In genomic region chr5:150410524-150411244, GRCh38 we compare ENCODE assay signal across 8 cellular contexts. TPM values are rescaled to one million over a fixed set of nuclear protein-coding genes. Genes with fewer than 3 reads are reported as not detected.
DNase-seq lines count a peak whose midpoint lies in the region; ATAC-seq and TF ChIP-seq lines count a peak whose summit lies in the region.

No MANE protein-coding gene starts in this region.

- ATAC-seq in activated naive CD8-positive, alpha-beta T cell treated with anti-CD3 and anti-CD28 coated beads, Interleukin-2, amount 10 ng/mL, durations not matched to agents 7 days and 5 days (ENCODE audit: low read depth), result peak; percentile 13
- ATAC-seq in Right ventricle myocardium superior (ENCODE audit: poor library complexity) (peak; percentile 88), GM21529 (IDR thresholded peaks at IDR 0.05; ENCODE audit: unreplicated experiment) (no peak)

- no peak overlapping the region for H3K4me2 ChIP-seq in trophoblast cell (ENCODE audit: low read length)

- H2BK5ac ChIP-seq in trophoblast cell (ENCODE audit: low read depth, low read length, poor library complexity), result no peak overlapping the region

- no peak for TF ChIP-seq RAD21 in Ishikawa (IDR thresholded peaks at IDR 0.05; ENCODE audit: low read depth)

- no peak overlapping the region for H3K9ac ChIP-seq in trophoblast cell (ENCODE audit: low read length)

- no CpG with 5 or more reads among the region's 4 CpGs for WGBS in trophoblast cell (ENCODE audit: extremely low coverage, insufficient coverage, insufficient read length)

- H4K91ac ChIP-seq in trophoblast cell (ENCODE audit: low read depth, low read length), result no peak overlapping the region

- no peak overlapping the region for H4K8ac ChIP-seq in trophoblast cell (ENCODE audit: low read depth, low read length)

- no peak overlapping the region for H2BK120ac ChIP-seq in trophoblast cell (ENCODE audit: insufficient read depth, low read length, poor library complexity)

- no peak overlapping the region for H3K23ac ChIP-seq in trophoblast cell (ENCODE audit: low read length)

- intact Hi-C loops in Right ventricle myocardium superior (cut with DNase I), result no loop called here

- no peak overlapping the region for H2BK12ac ChIP-seq in trophoblast cell (ENCODE audit: low read length)

- H2AK5ac ChIP-seq in trophoblast cell (ENCODE audit: low read length), result no peak overlapping the region

- H3K9me3 ChIP-seq in trophoblast cell (ENCODE audit: insufficient read depth, low read depth, low read length), result no peaks in the 10 kb centered on the region

- H2AFZ ChIP-seq in trophoblast cell (ENCODE audit: insufficient read depth, low read length, poor library complexity), result no peak overlapping the region

- H3K27ac Mint-ChIP-seq in activated naive CD8-positive, alpha-beta T cell treated with anti-CD3 and anti-CD28 coated beads, Interleukin-2, amount 10 ng/mL, durations not matched to agents 7 days and 5 days, result peak overlapping the region; percentile 100

- peak overlapping the region; percentile 98 for H3K4me3 Mint-ChIP-seq in activated naive CD8-positive, alpha-beta T cell treated with anti-CD3 and anti-CD28 coated beads, Interleukin-2, amount 10 ng/mL, durations not matched to agents 7 days and 5 days

- no peaks in the 10 kb centered on the region for H3K27me3 Mint-ChIP-seq in activated naive CD8-positive, alpha-beta T cell treated with anti-CD3 and anti-CD28 coated beads, Interleukin-2, amount 10 ng/mL, durations not matched to agents 7 days and 5 days

- POLR2A ChIA-PET in activated naive CD8-positive, alpha-beta T cell treated with anti-CD3 and anti-CD28 coated beads, Interleukin-2, amount 10 ng/mL, durations not matched to agents 7 days and 5 days (lab: Charles Lee), result interaction anchor here (0.7 to 3.3 kb wide), 6 partner anchors 10 to 1176 kb away, joined by 3 to 32 read pairs (median 4); partner anchors contain the start of gene RPS14

- H3K4me3 ChIP-seq in trophoblast cell (ENCODE audit: low read depth, low read length), result no peak overlapping the region

- peaks cover 29% of the 10 kb centered on the region for H3K4me1 Mint-ChIP-seq in activated naive CD8-positive, alpha-beta T cell treated with anti-CD3 and anti-CD28 coated beads, Interleukin-2, amount 10 ng/mL, durations not matched to agents 7 days and 5 days

- no peaks in the 10 kb centered on the region for H3K36me3 ChIP-seq in trophoblast cell (ENCODE audit: control insufficient read depth in 1 of 2, insufficient read depth in 2 of 2, low read length in 2 of 2)

- no peaks in the 10 kb centered on the region for H3K9me3 Mint-ChIP-seq in activated naive CD8-positive, alpha-beta T cell treated with anti-CD3 and anti-CD28 coated beads, Interleukin-2, amount 10 ng/mL, durations not matched to agents 7 days and 5 days

- no peak overlapping the region for H3K27ac ChIP-seq in trophoblast cell (ENCODE audit: low read depth, low read length)

- H4K12ac ChIP-seq in trophoblast cell (ENCODE audit: low read depth, low read length), result no peak overlapping the region

- peaks cover 7% of the 10 kb centered on the region for H3K36me3 Mint-ChIP-seq in activated naive CD8-positive, alpha-beta T cell treated with anti-CD3 and anti-CD28 coated beads, Interleukin-2, amount 10 ng/mL, durations not matched to agents 7 days and 5 days

- no peak for TF ChIP-seq CTCF in GM10266 (IDR thresholded peaks at IDR 0.05; ENCODE audit: control insufficient read depth, insufficient read depth, low read depth, missing control alignments)

- H3K14ac ChIP-seq in trophoblast cell (ENCODE audit: low read length), result no peak overlapping the region

- peaks cover 7 to 11% of the 10 kb centered on the region in 2 experiments for H3K4me1 ChIP-seq in trophoblast cell (ENCODE audit: control insufficient read depth in 1 of 2, insufficient read depth in 2 of 2, low read length in 2 of 2)

- H3K4ac ChIP-seq in trophoblast cell (ENCODE audit: low read depth, low read length), result no peak overlapping the region

- H3K79me2 ChIP-seq in trophoblast cell (ENCODE audit: control insufficient read depth, insufficient read depth, low read length, poor library complexity), result no peaks in the 10 kb centered on the region

- peaks cover 3% of the 10 kb centered on the region for H3K79me1 ChIP-seq in trophoblast cell (ENCODE audit: low read length)

- DNase-seq in DMS53 (lab: John Stamatoyannopoulos, UW) (peak; percentile 93), RKO (ENCODE audit: low spot score) (peak; percentile 71), Right ventricle myocardium superior (no peak), trophoblast cell (peak; percentile 51 to 67), GM10266 (ENCODE audit: extremely low spot score) (no peak)
- DNase-seq in activated naive CD8-positive, alpha-beta T cell treated with anti-CD3 and anti-CD28 coated beads, Interleukin-2, amount 10 ng/mL, durations not matched to agents 7 days and 5 days, result no peak

- H3K27me3 ChIP-seq in trophoblast cell (ENCODE audit: insufficient read depth, low read length), result no peaks in the 10 kb centered on the region

- TF ChIP-seq EP300 in Ishikawa (IDR thresholded peaks at IDR 0.05; ENCODE audit: borderline replicate concordance), result no peak

- no peak overlapping the region for H3K18ac ChIP-seq in trophoblast cell (ENCODE audit: low read length)

TF ChIP-seq in Ishikawa, 13 proteins besides CTCF, POLR2A, EP300 and RAD21:
- 0 out of 2 replicates have a peak, but pooled peaks have one; percentile 21 for TF ChIP-seq NFIC (IDR thresholded peaks at IDR 0.05)
- TF ChIP-seq TEAD4 (IDR thresholded peaks at IDR 0.05), result no peak
- no peak for TF ChIP-seq USF1 (IDR thresholded peaks at IDR 0.05)
- no peak for TF ChIP-seq FOXM1 (IDR thresholded peaks at IDR 0.05; ENCODE audit: borderline replicate concordance, low read depth)
- TF ChIP-seq ZBTB7A (IDR thresholded peaks at IDR 0.05; ENCODE audit: low read depth), result no peak
- TF ChIP-seq TCF12 (IDR thresholded peaks at IDR 0.05; ENCODE audit: low read depth), result no peak
- no peak for TF ChIP-seq TAF1 (IDR thresholded peaks at IDR 0.05; ENCODE audit: low read depth)
- no peak for TF ChIP-seq EGR1 (IDR thresholded peaks at IDR 0.05)
- TF ChIP-seq REST (IDR thresholded peaks at IDR 0.05; ENCODE audit: low read depth), result no peak
- TF ChIP-seq CEBPB (IDR thresholded peaks at IDR 0.05), result no peak
- peak; percentile 92 for TF ChIP-seq CREB1 (IDR thresholded peaks at IDR 0.05; ENCODE audit: low read depth)

RNA-seq across cellular contexts. Expression of gene CD74, which starts 2.0 kb away (rescaled TPM):
- total RNA-seq in activated naive CD8-positive, alpha-beta T cell treated with anti-CD3 and anti-CD28 coated beads, Interleukin-2, amount 10 ng/mL, durations not matched to agents 7 days and 5 days, result 100 to 1,000 TPM; 341 to 350 TPM
- 263 TPM for total RNA-seq in Right ventricle myocardium superior
- polyA plus RNA-seq in trophoblast cell (2013), result 50.4 and 50.6 TPM in 2 replicates

RNA-seq across cellular contexts. Expression of gene RPS14, which starts 38.9 kb away (rescaled TPM):
- 1,000 to 10,000 TPM; 2,811 to 2,872 TPM for total RNA-seq in activated naive CD8-positive, alpha-beta T cell treated with anti-CD3 and anti-CD28 coated beads, Interleukin-2, amount 10 ng/mL, durations not matched to agents 7 days and 5 days
- 1,133 TPM for total RNA-seq in Right ventricle myocardium superior
- 2,982 and 3,060 TPM in 2 replicates for polyA plus RNA-seq in trophoblast cell (2013)

RNA-seq across cellular contexts. Expression of gene TCOF1, which starts 53.2 kb away (rescaled TPM):
- total RNA-seq in activated naive CD8-positive, alpha-beta T cell treated with anti-CD3 and anti-CD28 coated beads, Interleukin-2, amount 10 ng/mL, durations not matched to agents 7 days and 5 days, result 10 to 100 TPM; 68.8 to 72.5 TPM
- total RNA-seq in Right ventricle myocardium superior, result 17.3 TPM
- 38.5 and 40.8 TPM in 2 replicates for polyA plus RNA-seq in trophoblast cell (2013)

Comparison
In these comparisons a context has a peak if more than half of its experiments do, and no peak if none do; other contexts are left out.
1. DNase-seq: peak in DMS53 (single experiment), RKO (single experiment) and trophoblast cell (2 of 2); none in activated naive CD8-positive, alpha-beta T cell treated with anti-CD3 and anti-CD28 coated beads, Interleukin-2, amount 10 ng/mL, durations not matched to agents 7 days and 5 days (single experiment), Right ventricle myocardium superior (single experiment) and GM10266 (single experiment).